ENCODE assay signal across 9 cellular contexts in the genomic region with DNA sequence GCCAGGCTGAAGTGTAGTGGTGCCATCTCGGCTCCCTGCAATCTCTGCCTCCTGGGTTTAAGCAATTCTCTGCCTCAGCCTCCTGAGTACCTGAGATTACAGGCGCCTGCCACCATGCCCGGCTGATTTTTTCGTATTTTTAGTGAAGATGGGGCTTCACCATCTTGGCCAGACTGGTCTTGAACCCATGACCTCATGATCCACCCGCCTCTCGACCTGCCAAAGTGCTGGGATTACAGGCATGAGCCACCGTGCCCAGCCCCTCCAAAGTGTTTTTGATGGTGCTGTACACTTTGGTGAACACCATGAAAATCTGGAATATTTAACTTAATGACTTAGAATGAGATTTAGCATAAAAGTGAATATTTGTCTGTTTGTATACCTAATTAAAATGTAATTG. TPM values are rescaled to one million over a fixed set of nuclear protein-coding genes. Genes with fewer than 3 reads are reported as not detected.
"Had no signal": no experiment of that assay in that cellular context is flagged by ENCODE, and none has a peak within 500 bp of the region (broad histone marks: within the 10 kb centered on the region; RNA-seq: fewer than 3 reads in every experiment).

No MANE protein-coding gene starts in this region.

- FAIRE-seq: G401.6, GM12878, GM12891, GM12892, GM18507, GM19239 had no signal

- ATAC-seq: GM12878 had no signal

- DNase-seq: GDM1, GF-D8 had no signal

- H3K4me3 ChIP-seq: GM12878 had no signal

RNA-seq across cellular contexts. Expression of gene LUZP2, which starts 5.6 kb away (rescaled TPM):
- total RNA-seq: G401, GM12878 had no signal
- polyA plus RNA-seq: GM12878 had no signal
